In genomic region chr15:60417112-60417511, GRCh38 we compare ENCODE assay signal across 27 cellular contexts.
"Had no signal": no experiment of that assay in that cellular context is flagged by ENCODE, and none has a peak within 500 bp of the region (broad histone marks: within the 10 kb centered on the region; RNA-seq: fewer than 3 reads in every experiment).

No MANE protein-coding gene starts in this region.

- H3K27me3 ChIP-seq: brain microvascular endothelial cell had no signal

- H3K36me3 ChIP-seq: brain microvascular endothelial cell had no signal

- H3K27ac ChIP-seq: brain microvascular endothelial cell had no signal

- DNase-seq: activated CD4-positive, alpha-beta memory T cell treated with anti-CD3 and anti-CD28 coated beads, Interleukin-2, amount 10 ng/mL, durations not matched to agents 7 days and 5 days; activated CD4-positive, alpha-beta T cell treated with anti-CD3 and anti-CD28 coated beads for 36 hours; activated CD4-positive, alpha-beta T cell treated with anti-CD3 and anti-CD28 coated beads, Interleukin-2, amount 10 ng/mL, durations not matched to agents 7 days and 5 days; activated CD4-positive, alpha-beta T cell treated with anti-CD3 and anti-CD28 coated beads, Interleukin-2, amount 50 U/mL, for 4 hours; activated CD4-positive, CD25-positive, alpha-beta regulatory T cell; activated CD4-positive, CD25-positive, alpha-beta regulatory T cell treated with anti-CD3 and anti-CD28 coated beads, Interleukin-2, amount 50 U/mL, for 72 hours; activated effector memory CD4-positive, alpha-beta T cell treated with Interleukin-2 at 50 U/mL for 16 hours; activated gamma-delta T cell treated with Interleukin-2 at 50 U/mL for 16 hours; activated naive CD4-positive, alpha-beta T cell treated with anti-CD3 and anti-CD28 coated beads, Interleukin-2, amount 50 U/mL, for 16 hours; activated naive CD4-positive, alpha-beta T cell treated with Interleukin-2 at 50 U/mL for 16 hours; activated T-cell treated with anti-CD3 and anti-CD28 coated beads, Interleukin-2, amount 50 U/mL, for 4 hours; amniotic stem cell; anterior cingulate cortex; brain microvascular endothelial cell; cortex of kidney; dermis blood vessel endothelial cell; effector CD4-positive, alpha-beta T cell; effector memory CD8-positive, alpha-beta T cell; foreskin fibroblast; head of caudate nucleus; T-helper 2 cell had no signal

- FAIRE-seq: astrocyte, bronchial epithelial cell, colon, frontal cortex, TTC549 had no signal

- ATAC-seq: activated CD4-positive, alpha-beta T cell treated with anti-CD3 and anti-CD28 coated beads for 36 hours; activated T-cell treated with anti-CD3 and anti-CD28 coated beads, Interleukin-2, amount 50 U/mL, for 4 hours; activated T-helper 17 cell treated with anti-CD3 and anti-CD28 coated beads, Interleukin-2, amount 50 U/mL, for 72 hours; effector memory CD8-positive, alpha-beta T cell had no signal
